1 cellular context compared by ENCODE assay signal in genomic region chr5:42583322-42583721, GRCh38.
TF ChIP-seq lines count a peak whose summit lies in the region.

No MANE protein-coding gene starts in this region.

TF ChIP-seq in K562, 482 proteins besides CTCF, POLR2A, EP300 and RAD21 (continued from another document and continues in another):
- TF ChIP-seq CBX5 (IDR thresholded peaks at IDR 0.05; ENCODE audit: borderline replicate concordance, low read depth) (no peak), PHB2 (IDR thresholded peaks at IDR 0.05; ENCODE audit: low read depth) (no peak), TAF1 (IDR thresholded peaks at IDR 0.05; ENCODE audit: control insufficient read depth, extremely low read depth, insufficient read depth, low read length, severe bottlenecking) (no peak), HOXB6 (CRISPR knock-in tag; IDR thresholded peaks at IDR 0.05; ENCODE audit: borderline replicate concordance) (no peak; the same call in 1 of the 2 replicates), ZNF23 (CRISPR knock-in tag; IDR thresholded peaks at IDR 0.05) (no peak), ZBTB1 (CRISPR knock-in tag; IDR thresholded peaks at IDR 0.05; ENCODE audit: borderline replicate concordance, low read depth) (no peak), ZNF184 (CRISPR knock-in tag; IDR thresholded peaks at IDR 0.05) (no peak), SRSF9 (IDR thresholded peaks at IDR 0.05; ENCODE audit: borderline replicate concordance, low read depth, low read length) (no peak), ASH1L (IDR thresholded peaks at IDR 0.05; ENCODE audit: borderline replicate concordance, low read depth, partially characterized antibody) (no peak), RHOXF2B (CRISPR knock-in tag; conservative IDR thresholded peaks at IDR 0.05) (no peak), RBM39 (optimal IDR thresholded peaks at IDR 0.05; ENCODE audit: low read depth, low read length) (no peak), TCF7L2 (IDR thresholded peaks at IDR 0.05; ENCODE audit: low read depth, low read length) (no peak), L3MBTL2 (IDR thresholded peaks at IDR 0.05) (peak; percentile 53; the same call in 1 of the 2 replicates), HNRNPK (IDR thresholded peaks at IDR 0.05; ENCODE audit: low read depth, low read length, poor library complexity, severe bottlenecking) (no peak), FOXM1 (IDR thresholded peaks at IDR 0.05; ENCODE audit: low read depth) (0 out of 2 replicates have a peak, but pooled peaks have one; percentile 22), FOXM1 (CRISPR knock-in tag; IDR thresholded peaks at IDR 0.05; ENCODE audit: low read depth) (no peak), GTF2E2 (tag; IDR thresholded peaks at IDR 0.05) (no peak), BRF1 (IDR thresholded peaks at IDR 0.05; ENCODE audit: borderline replicate concordance, extremely low read depth, insufficient read length) (no peak), NELFE (IDR thresholded peaks at IDR 0.05; ENCODE audit: insufficient read depth, insufficient read length) (no peak), CBX3 (IDR thresholded peaks at IDR 0.05; ENCODE audit: borderline replicate concordance in 1 of 2, low read length in 2 of 2) (0 out of 3 replicates have a peak, but pooled peaks of 1 of the 2 experiments have one; percentile 61), ATF2 (CRISPR knock-in tag; IDR thresholded peaks at IDR 0.05) (no peak), ZNF282 (CRISPR knock-in tag; IDR thresholded peaks at IDR 0.05) (no peak), ZNF174 (CRISPR knock-in tag; IDR thresholded peaks at IDR 0.05) (no peak), NR2F6 (CRISPR knock-in tag; IDR thresholded peaks at IDR 0.05) (no peak), NCOR1 (IDR thresholded peaks at IDR 0.05) (no peak), EWSR1 (IDR thresholded peaks at IDR 0.05; ENCODE audit: borderline replicate concordance, low read depth, partially characterized antibody) (no peak), TCF7 (IDR thresholded peaks at IDR 0.05; ENCODE audit: borderline replicate concordance) (no peak), ZC3H11A (IDR thresholded peaks at IDR 0.05; ENCODE audit: low read depth, low read length) (0 out of 2 replicates have a peak, but pooled peaks have one; percentile 49), POLR2AphosphoS5 (IDR thresholded peaks at IDR 0.05; ENCODE audit: control insufficient read depth, insufficient read depth, low read depth, low read length) (no peak), PBX2 (CRISPR knock-in tag; IDR thresholded peaks at IDR 0.05; ENCODE audit: low read depth) (peak; percentile 39; the same call in 1 of the 2 replicates), PBX2 (tag; conservative IDR thresholded peaks at IDR 0.05; ENCODE audit: low read depth) (peak; percentile 99), TCF3 (CRISPR knock-in tag; IDR thresholded peaks at IDR 0.05) (no peak), TGIF2 (CRISPR knock-in tag; IDR thresholded peaks at IDR 0.05) (no peak), CXXC5 (CRISPR knock-in tag; IDR thresholded peaks at IDR 0.05) (peak; percentile 47), NBN (IDR thresholded peaks at IDR 0.05; ENCODE audit: low read depth) (no peak; the same call in 1 of the 2 replicates), ZFX (CRISPR knock-in tag; IDR thresholded peaks at IDR 0.05) (no peak), NFATC3 (IDR thresholded peaks at IDR 0.05) (no peak), ZNF212 (CRISPR knock-in tag; IDR thresholded peaks at IDR 0.05) (no peak), ZNF77 (CRISPR knock-in tag; IDR thresholded peaks at IDR 0.05) (no peak), ZFP36 (IDR thresholded peaks at IDR 0.05; ENCODE audit: low read depth, low read length, partially characterized antibody) (peak; percentile 8), KDM1A (IDR thresholded peaks at IDR 0.05) (no peak; a peak in 1 of 4 replicates), ELF1 (tag; IDR thresholded peaks at IDR 0.05) (no peak), ESRRA (IDR thresholded peaks at IDR 0.05; ENCODE audit: borderline replicate concordance, low read depth) (peak; percentile 36; the same call in 1 of the 2 replicates), ZNF41 (CRISPR knock-in tag; conservative IDR thresholded peaks at IDR 0.05) (no peak), PCBP1 (IDR thresholded peaks at IDR 0.05; ENCODE audit: low read depth, low read length, poor library complexity, severe bottlenecking) (no peak), FOS (IDR thresholded peaks at IDR 0.05; ENCODE audit: extremely low read depth, insufficient read length) (no peak), ZNF583 (CRISPR knock-in tag; IDR thresholded peaks at IDR 0.05) (no peak), ZNF512 (tag; IDR thresholded peaks at IDR 0.05) (no peak), TBL1XR1 (IDR thresholded peaks at IDR 0.05; ENCODE audit: low read length in 2 of 2) (0 out of 4 replicates have a peak, but pooled peaks of 1 of the 2 experiments have one; percentile 46), U2AF2 (optimal IDR thresholded peaks at IDR 0.05; ENCODE audit: low read depth, low read length) (no peak), E2F8 (IDR thresholded peaks at IDR 0.05; ENCODE audit: low read depth, partially characterized antibody) (no peak), DIDO1 (tag; IDR thresholded peaks at IDR 0.05; ENCODE audit: low read depth) (no peak), ZEB2 (IDR thresholded peaks at IDR 0.05) (0 out of 2 replicates have a peak, but pooled peaks have one; percentile 53), ZNF239 (CRISPR knock-in tag; IDR thresholded peaks at IDR 0.05) (no peak), ZKSCAN8 (CRISPR knock-in tag; IDR thresholded peaks at IDR 0.05) (no peak), NKRF (IDR thresholded peaks at IDR 0.05; ENCODE audit: borderline replicate concordance) (no peak)
- TF ChIP-seq, protein P1, sequence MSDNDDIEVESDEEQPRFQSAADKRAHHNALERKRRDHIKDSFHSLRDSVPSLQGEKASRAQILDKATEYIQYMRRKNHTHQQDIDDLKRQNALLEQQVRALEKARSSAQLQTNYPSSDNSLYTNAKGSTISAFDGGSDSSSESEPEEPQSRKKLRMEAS (CRISPR knock-in tag; IDR thresholded peaks at IDR 0.05), result no peak
- TF ChIP-seq, protein P2, sequence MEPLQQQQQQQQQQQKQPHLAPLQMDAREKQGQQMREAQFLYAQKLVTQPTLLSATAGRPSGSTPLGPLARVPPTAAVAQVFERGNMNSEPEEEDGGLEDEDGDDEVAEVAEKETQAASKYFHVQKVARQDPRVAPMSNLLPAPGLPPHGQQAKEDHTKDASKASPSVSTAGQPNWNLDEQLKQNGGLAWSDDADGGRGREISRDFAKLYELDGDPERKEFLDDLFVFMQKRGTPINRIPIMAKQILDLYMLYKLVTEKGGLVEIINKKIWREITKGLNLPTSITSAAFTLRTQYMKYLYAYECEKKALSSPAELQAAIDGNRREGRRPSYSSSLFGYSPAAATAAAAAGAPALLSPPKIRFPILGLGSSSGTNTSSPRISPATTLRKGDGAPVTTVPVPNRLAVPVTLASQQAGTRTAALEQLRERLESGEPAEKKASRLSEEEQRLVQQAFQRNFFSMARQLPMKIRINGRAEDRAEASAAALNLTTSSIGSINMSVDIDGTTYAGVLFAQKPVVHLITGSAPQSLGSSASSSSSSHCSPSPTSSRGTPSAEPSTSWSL (CRISPR knock-in tag; IDR thresholded peaks at IDR 0.05; ENCODE audit: borderline replicate concordance), result no peak
- TF ChIP-seq, protein P3, sequence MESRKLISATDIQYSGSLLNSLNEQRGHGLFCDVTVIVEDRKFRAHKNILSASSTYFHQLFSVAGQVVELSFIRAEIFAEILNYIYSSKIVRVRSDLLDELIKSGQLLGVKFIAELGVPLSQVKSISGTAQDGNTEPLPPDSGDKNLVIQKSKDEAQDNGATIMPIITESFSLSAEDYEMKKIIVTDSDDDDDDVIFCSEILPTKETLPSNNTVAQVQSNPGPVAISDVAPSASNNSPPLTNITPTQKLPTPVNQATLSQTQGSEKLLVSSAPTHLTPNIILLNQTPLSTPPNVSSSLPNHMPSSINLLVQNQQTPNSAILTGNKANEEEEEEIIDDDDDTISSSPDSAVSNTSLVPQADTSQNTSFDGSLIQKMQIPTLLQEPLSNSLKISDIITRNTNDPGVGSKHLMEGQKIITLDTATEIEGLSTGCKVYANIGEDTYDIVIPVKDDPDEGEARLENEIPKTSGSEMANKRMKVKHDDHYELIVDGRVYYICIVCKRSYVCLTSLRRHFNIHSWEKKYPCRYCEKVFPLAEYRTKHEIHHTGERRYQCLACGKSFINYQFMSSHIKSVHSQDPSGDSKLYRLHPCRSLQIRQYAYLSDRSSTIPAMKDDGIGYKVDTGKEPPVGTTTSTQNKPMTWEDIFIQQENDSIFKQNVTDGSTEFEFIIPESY (CRISPR knock-in tag; IDR thresholded peaks at IDR 0.05), result no peak
- TF ChIP-seq, protein P4, sequence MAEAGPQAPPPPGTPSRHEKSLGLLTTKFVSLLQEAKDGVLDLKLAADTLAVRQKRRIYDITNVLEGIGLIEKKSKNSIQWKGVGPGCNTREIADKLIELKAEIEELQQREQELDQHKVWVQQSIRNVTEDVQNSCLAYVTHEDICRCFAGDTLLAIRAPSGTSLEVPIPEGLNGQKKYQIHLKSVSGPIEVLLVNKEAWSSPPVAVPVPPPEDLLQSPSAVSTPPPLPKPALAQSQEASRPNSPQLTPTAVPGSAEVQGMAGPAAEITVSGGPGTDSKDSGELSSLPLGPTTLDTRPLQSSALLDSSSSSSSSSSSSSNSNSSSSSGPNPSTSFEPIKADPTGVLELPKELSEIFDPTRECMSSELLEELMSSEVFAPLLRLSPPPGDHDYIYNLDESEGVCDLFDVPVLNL (CRISPR knock-in tag; IDR thresholded peaks at IDR 0.05; ENCODE audit: low read depth), result no peak
